ENCODE assay signal across 15 cellular contexts in the genomic region with DNA sequence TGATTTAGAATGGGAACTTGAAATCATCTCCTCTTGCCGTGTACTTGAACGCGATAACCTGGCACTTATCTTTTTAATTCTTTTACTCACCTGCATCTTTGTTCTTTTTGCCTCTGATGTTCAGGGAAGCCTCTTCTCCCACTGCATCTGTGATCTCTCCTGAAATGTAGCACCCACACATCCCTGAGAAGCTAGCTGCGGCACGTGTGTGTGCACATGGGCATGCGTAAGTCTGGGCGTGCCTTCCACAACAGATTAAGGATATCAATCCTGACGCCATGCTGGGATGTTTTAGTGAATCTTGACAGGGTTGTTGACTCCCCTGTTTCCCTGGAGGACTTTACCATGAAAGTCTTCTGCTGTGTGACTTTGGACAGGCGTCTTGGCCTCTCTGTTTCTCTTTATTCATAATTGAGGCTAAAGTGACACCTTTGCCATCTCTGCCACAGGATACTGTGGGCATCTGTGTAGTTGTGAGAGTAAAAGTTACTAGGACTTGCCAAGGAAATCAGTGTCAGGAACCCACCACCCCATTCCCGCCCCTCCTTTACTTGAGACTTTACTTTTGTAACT. TPM values are rescaled to one million over a fixed set of nuclear protein-coding genes. Genes with fewer than 3 reads are reported as not detected.
DNase-seq lines count a peak whose midpoint lies in the region; ATAC-seq and TF ChIP-seq lines count a peak whose summit lies in the region.
"Had no signal": no experiment of that assay in that cellular context is flagged by ENCODE, and none has a peak within 500 bp of the region (broad histone marks: within the 10 kb centered on the region; RNA-seq: fewer than 3 reads in every experiment).

No MANE protein-coding gene starts in this region.

- no peak overlapping the region for H3K4me2 ChIP-seq in fibroblast of lung (ENCODE audit: extremely low read depth, insufficient read depth, low read length)
- H3K4me2 ChIP-seq: smooth muscle cell had no signal

- H3K27me3 ChIP-seq in WERI-Rb-1 (ENCODE audit: insufficient read depth, low read depth, severe bottlenecking) (no peaks in the 10 kb centered on the region), fibroblast of lung (ENCODE audit: control insufficient read depth, insufficient read depth, low read length) (no peaks in the 10 kb centered on the region), stomach (no peaks in the 10 kb centered on the region)
- H3K27me3 ChIP-seq: tibial nerve had no signal

- DNase-seq in activated CD4-positive, alpha-beta T cell treated with anti-CD3 and anti-CD28 coated beads, Interleukin-2, amount 10 ng/mL, durations not matched to agents 24 days and 14 days, result no peak
- no peak for DNase-seq in activated CD4-positive, alpha-beta T cell treated with anti-CD3 and anti-CD28 coated beads for 1 hour
- no peak for DNase-seq in WERI-Rb-1
- no peak for DNase-seq in fibroblast of lung (ENCODE audit: low read depth in 2 of 2)
- no peak for DNase-seq in stomach
- DNase-seq in C1 segment of cervical spinal cord (lab: John Stamatoyannopoulos, UW), result no peak
- DNase-seq: activated T-cell treated with anti-CD3 and anti-CD28 coated beads, Interleukin-2, amount 50 U/mL, for 1 hour; Caco-2; cerebellar nuclear complex; endodermal cell; NCI-H1105 treated with DMSO at 0.1 percent for 48 hours had no signal

- TF ChIP-seq EP300 in stomach (IDR thresholded peaks at IDR 0.05), result no peak

- no peak for TF ChIP-seq POLR2A in stomach (IDR thresholded peaks at IDR 0.05)

- no peaks in the 10 kb centered on the region for H3K9me3 ChIP-seq in WERI-Rb-1 (ENCODE audit: severe bottlenecking)
- H3K9me3 ChIP-seq in fibroblast of lung (ENCODE audit: control insufficient read depth, insufficient read depth, low read depth, low read length), result no peaks in the 10 kb centered on the region
- no peaks in the 10 kb centered on the region for H3K9me3 ChIP-seq in stomach
- H3K9me3 ChIP-seq: Caco-2, tibial nerve had no signal

- ATAC-seq in GM18907 (IDR thresholded peaks at IDR 0.05; ENCODE audit: unreplicated experiment) (no peak), HG02642 (IDR thresholded peaks at IDR 0.05; ENCODE audit: poor library complexity, unreplicated experiment) (no peak)

- intact Hi-C loops in activated CD4-positive, alpha-beta T cell treated with anti-CD3 and anti-CD28 coated beads, Interleukin-2, amount 10 ng/mL, durations not matched to agents 24 days and 14 days (cut with micrococcal nuclease), result no loop called here
- intact Hi-C loops in stomach (cut with DNase I; ENCODE audit: low total_unique reads), result no loop called here

- H3K27me3 Mint-ChIP-seq in activated CD4-positive, alpha-beta T cell treated with anti-CD3 and anti-CD28 coated beads, Interleukin-2, amount 10 ng/mL, durations not matched to agents 24 days and 14 days, result no peaks in the 10 kb centered on the region

- H3K9me3 Mint-ChIP-seq in activated CD4-positive, alpha-beta T cell treated with anti-CD3 and anti-CD28 coated beads, Interleukin-2, amount 10 ng/mL, durations not matched to agents 24 days and 14 days, result no peaks in the 10 kb centered on the region

- H3K36me3 ChIP-seq in WERI-Rb-1 (peaks cover 25% of the 10 kb centered on the region), fibroblast of lung (ENCODE audit: control insufficient read depth, insufficient read depth, low read length) (no peaks in the 10 kb centered on the region), stomach (peaks cover 26 to 90% (median 70%) of the 10 kb centered on the region in 4 donors)
- H3K36me3 ChIP-seq: tibial nerve had no signal

- no peak overlapping the region for H3K4me3 Mint-ChIP-seq in activated CD4-positive, alpha-beta T cell treated with anti-CD3 and anti-CD28 coated beads, Interleukin-2, amount 10 ng/mL, durations not matched to agents 24 days and 14 days
- H3K4me3 Mint-ChIP-seq: endodermal cell had no signal

- peaks cover 59% of the 10 kb centered on the region for H3K4me1 Mint-ChIP-seq in activated CD4-positive, alpha-beta T cell treated with anti-CD3 and anti-CD28 coated beads, Interleukin-2, amount 10 ng/mL, durations not matched to agents 24 days and 14 days

- WGBS in stomach, 5 donors, result 92 to 93% (median 93%) methylated on average over 10 of the region's 10 CpGs

- H3K36me3 Mint-ChIP-seq in activated CD4-positive, alpha-beta T cell treated with anti-CD3 and anti-CD28 coated beads, Interleukin-2, amount 10 ng/mL, durations not matched to agents 24 days and 14 days (ENCODE audit: low read depth), result peaks cover 85% of the 10 kb centered on the region

- peak overlapping the region; percentile 65 for H3K27ac Mint-ChIP-seq in activated CD4-positive, alpha-beta T cell treated with anti-CD3 and anti-CD28 coated beads, Interleukin-2, amount 10 ng/mL, durations not matched to agents 24 days and 14 days
- H3K27ac Mint-ChIP-seq: endodermal cell had no signal

- H3K4me3 ChIP-seq in WERI-Rb-1 (ENCODE audit: low read depth, low read length), result no peak overlapping the region
- H3K4me3 ChIP-seq in fibroblast of lung (replicated peaks in 1 of 4; ENCODE audit: control extremely low read depth in 1 of 4, insufficient read depth in 1 of 4, low read depth in 3 of 4, low read length in 4 of 4), result no peak overlapping the region
- H3K4me3 ChIP-seq in stomach, result peak overlapping the region in 2 of 4 donors; percentile 11 to 23
- H3K4me3 ChIP-seq: smooth muscle cell, tibial nerve had no signal

- H4K20me1 ChIP-seq in fibroblast of lung (ENCODE audit: control insufficient read depth, extremely low read depth, insufficient read depth, low read length), result no peaks in the 10 kb centered on the region

- H3K79me2 ChIP-seq in fibroblast of lung (ENCODE audit: control insufficient read depth, insufficient read depth, low read length), result peaks cover 9% of the 10 kb centered on the region

- no peak overlapping the region for H2AFZ ChIP-seq in fibroblast of lung (ENCODE audit: low read length)

- peak overlapping the region; percentile 78 for H3K27ac ChIP-seq in WERI-Rb-1
- H3K27ac ChIP-seq in fibroblast of lung (ENCODE audit: insufficient read depth, low read length), result peak overlapping the region; percentile 51
- peak overlapping the region in 4 of 5 donors; percentile 57 to 100 (median 99) for H3K27ac ChIP-seq in stomach

- no peak overlapping the region for H3K9ac ChIP-seq in fibroblast of lung (ENCODE audit: insufficient read depth, low read length)

- TF ChIP-seq CTCF in WERI-Rb-1 (IDR thresholded peaks at IDR 0.05; ENCODE audit: low read depth, low read length), result no peak
- TF ChIP-seq CTCF in fibroblast of lung (conservative IDR thresholded peaks at IDR 0.05 in 1 of 2, IDR thresholded peaks at IDR 0.05 in 1 of 2; ENCODE audit: low read depth in 1 of 2, low read length in 2 of 2), result no peak
- TF ChIP-seq CTCF in stomach (IDR thresholded peaks at IDR 0.05), result no peak

- H3K4me1 ChIP-seq in fibroblast of lung (ENCODE audit: control insufficient read depth, extremely low read depth, insufficient read depth, low read length), result peaks cover 11% of the 10 kb centered on the region
- H3K4me1 ChIP-seq in stomach, result peaks cover 9 to 76% (median 33%) of the 10 kb centered on the region in 4 donors
- H3K4me1 ChIP-seq: Caco-2 had no signal

RNA-seq across cellular contexts. Expression of a gene that starts 20.5 kb away (rescaled TPM):
- 345 and 375 TPM in 2 replicates for total RNA-seq in activated CD4-positive, alpha-beta T cell treated with anti-CD3 and anti-CD28 coated beads, Interleukin-2, amount 10 ng/mL, durations not matched to agents 24 days and 14 days
- total RNA-seq in fibroblast of lung (21.1 and 23.6 TPM in 2 replicates), stomach (100 to 1,000 TPM in 2 of 5 donors, 10 to 100 TPM in 3; 23.9 to 120 (median 55.2) TPM)
- polyA plus RNA-seq in fibroblast of lung (17.1 and 25.5 TPM in 2 replicates), stomach (10 to 100 TPM; 17.4 to 55.8 (median 18.9) TPM)
- polyA plus RNA-seq in fibroblast of lung (2012), result 16.8 and 23.5 TPM in 2 replicates
- 57.5 and 131 TPM in 2 replicates for polyA minus RNA-seq in fibroblast of lung (ENCODE audit: low replicate concordance)
